In the genomic region with DNA sequence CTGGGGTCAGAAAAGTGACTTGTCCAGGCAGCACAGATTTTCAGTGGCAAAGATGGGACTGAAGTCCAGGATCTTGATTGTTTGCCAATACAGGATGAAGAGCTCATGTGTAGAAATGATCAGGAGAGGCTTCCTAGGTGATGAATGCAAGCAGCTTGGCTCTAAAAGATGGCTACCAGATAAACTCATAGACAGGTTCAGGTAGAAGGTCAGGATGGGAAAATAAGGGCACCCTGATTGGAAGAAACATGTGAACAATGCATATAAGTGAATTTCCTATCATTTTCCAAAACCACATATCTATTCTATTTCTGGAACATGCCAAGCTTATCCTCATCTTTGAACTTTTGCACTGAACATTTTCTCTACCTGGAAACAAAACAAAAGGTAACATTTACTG, we compare ENCODE assay signal across 24 cellular contexts.
"Had no signal": no experiment of that assay in that cellular context is flagged by ENCODE, and none has a peak within 500 bp of the region (broad histone marks: within the 10 kb centered on the region; RNA-seq: fewer than 3 reads in every experiment).

No MANE protein-coding gene starts in this region.

- DNase-seq: activated CD4-positive, alpha-beta T cell treated with anti-CD3 and anti-CD28 coated beads for 4 hours; activated CD4-positive, alpha-beta T cell treated with anti-CD3 and anti-CD28 coated beads, Interleukin-2, amount 50 U/mL, for 4 hours; activated naive CD4-positive, alpha-beta T cell; activated T-cell treated with anti-CD3 and anti-CD28 coated beads for 4 hours; activated T-cell treated with anti-CD3 and anti-CD28 coated beads, Interleukin-2, amount 50 U/mL, for 72 hours; dermis blood vessel endothelial cell; effector CD4-positive, alpha-beta T cell; foreskin keratinocyte; heart left ventricle; mucosa of descending colon; posterior cingulate gyrus; right cardiac atrium; stimulated activated CD4-positive, alpha-beta T cell treated with anti-CD3 and anti-CD28 coated beads, Interleukin-2, amount 100 ng/mL, for 48 hours; stimulated activated naive CD4-positive, alpha-beta T cell treated with Interleukin-2 at 50 U/mL for 16 hours; testis; transverse colon; uterus had no signal

- H3K4me3 ChIP-seq: esophagus muscularis mucosa, heart left ventricle, lung, mucosa of descending colon, testis, transverse colon, uterus had no signal

- H3K9me3 ChIP-seq: esophagus muscularis mucosa, mucosa of descending colon, testis, transverse colon, uterus had no signal

- H3K4me3 Mint-ChIP-seq: activated T-cell treated with anti-CD3 and anti-CD28 coated beads, Interleukin-2, amount 50 U/mL, for 72 hours; natural killer cell treated with Interleukin-12 subunit alpha and Interleukin-12 subunit beta and Interleukin-15 and Interleukin-18, amount 100 ng/mL, for 72 hours; T-helper 2 cell treated with Interferon-gamma antibody and Interleukin-4, amounts not matched to agents 5 μg/mL and 100 μg/mL, for 36 hours had no signal

- H3K27ac ChIP-seq: esophagus muscularis mucosa, foreskin keratinocyte, heart left ventricle, testis, transverse colon, uterus had no signal

- H3K9me3 Mint-ChIP-seq: natural killer cell treated with Interleukin-12 subunit alpha and Interleukin-12 subunit beta and Interleukin-15 and Interleukin-18, amount 100 ng/mL, for 72 hours; T-helper 2 cell treated with Interferon-gamma antibody and Interleukin-4, amounts not matched to agents 5 μg/mL and 100 μg/mL, for 36 hours had no signal

- ATAC-seq: activated naive CD4-positive, alpha-beta T cell treated with anti-CD3 and anti-CD28 coated beads, Interleukin-2, amount 50 U/mL, for 72 hours; activated T-cell treated with anti-CD3 and anti-CD28 coated beads, Interleukin-2, amount 50 U/mL, for 72 hours; foreskin keratinocyte; heart left ventricle; mucosa of descending colon; natural killer cell treated with Interleukin-12 subunit alpha and Interleukin-12 subunit beta and Interleukin-15 and Interleukin-18, amount 100 ng/mL, for 72 hours; right cardiac atrium had no signal

- H3K27me3 ChIP-seq: esophagus muscularis mucosa, foreskin keratinocyte, heart left ventricle, testis, transverse colon, uterus had no signal

- H3K4me1 ChIP-seq: esophagus muscularis mucosa, testis, uterus had no signal

- H3K27ac Mint-ChIP-seq: activated naive CD4-positive, alpha-beta T cell treated with anti-CD3 and anti-CD28 coated beads, Interleukin-2, amount 50 U/mL, for 72 hours; activated T-cell treated with anti-CD3 and anti-CD28 coated beads, Interleukin-2, amount 50 U/mL, for 72 hours; natural killer cell treated with Interleukin-12 subunit alpha and Interleukin-12 subunit beta and Interleukin-15 and Interleukin-18, amount 100 ng/mL, for 72 hours; T-helper 2 cell treated with Interferon-gamma antibody and Interleukin-4, amounts not matched to agents 5 μg/mL and 100 μg/mL, for 36 hours had no signal

- FAIRE-seq: bronchial epithelial cell, colon had no signal

- H3K36me3 ChIP-seq: esophagus muscularis mucosa, heart left ventricle, transverse colon, uterus had no signal

- H3K36me3 Mint-ChIP-seq: natural killer cell treated with Interleukin-12 subunit alpha and Interleukin-12 subunit beta and Interleukin-15 and Interleukin-18, amount 100 ng/mL, for 72 hours had no signal
